8 cellular contexts compared by ENCODE assay signal in the genomic region with DNA sequence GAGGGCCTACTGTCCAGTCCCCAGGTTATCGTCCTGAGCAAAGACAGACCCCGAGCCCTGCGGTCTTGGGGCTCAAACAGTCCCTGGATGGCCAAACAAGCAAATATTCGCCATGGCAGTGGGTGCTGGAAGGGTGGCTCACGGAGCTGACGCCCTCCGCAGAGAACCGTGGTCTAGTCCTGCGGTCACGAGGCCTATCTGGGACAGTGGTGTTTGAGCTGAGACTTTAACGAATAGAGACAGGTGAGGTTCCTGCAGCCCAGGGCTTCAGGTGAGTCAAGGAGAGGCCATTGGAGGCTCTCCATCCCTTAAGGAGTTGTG. TPM values are rescaled to one million over a fixed set of nuclear protein-coding genes. Genes with fewer than 3 reads are reported as not detected.
A peak's percentile ranks its signal among the peaks of the same experiment; 100 is the strongest.
DNase-seq lines count a peak whose midpoint lies in the region; TF ChIP-seq lines count a peak whose summit lies in the region.

No MANE protein-coding gene starts in this region.

- H3K9me3 ChIP-seq in colonic mucosa (no peaks in the 10 kb centered on the region), muscle layer of duodenum (ENCODE audit: control insufficient read depth in 1 of 2, low read length in 2 of 2) (no peaks in the 10 kb centered on the region)

- peak overlapping the region; percentile 95 to 97 for H3K9ac ChIP-seq in colonic mucosa (ENCODE audit: low read depth in 2 of 2, low read length in 2 of 2)

- peak; percentile 3 for DNase-seq in CD1c-positive myeloid dendritic cell (ENCODE audit: extremely low spot score)
- no peak for DNase-seq in NB4 (ENCODE audit: low read depth)
- DNase-seq in colonic mucosa, result no peak
- no peak for DNase-seq in AG08395 (ENCODE audit: low spot score)
- DNase-seq in NCI-H1694 treated with DMSO at 0.1 percent for 48 hours (lab: John Stamatoyannopoulos, UW), result no peak
- DNase-seq in NCI-H2171 treated with DMSO at 0.1 percent for 48 hours (lab: John Stamatoyannopoulos, UW), result no peak
- no peak for DNase-seq in KG1 (lab: John Stamatoyannopoulos, UW)

- intact Hi-C loops in colonic mucosa (cut with DNase I), result no loop called here

- no peaks in the 10 kb centered on the region for H3K4me1 ChIP-seq in colonic mucosa
- peaks cover 7 to 14% of the 10 kb centered on the region in 2 donors for H3K4me1 ChIP-seq in muscle layer of duodenum (ENCODE audit: control insufficient read depth in 1 of 2, insufficient read depth in 2 of 2, low read length in 2 of 2)

- H3K27me3 ChIP-seq in colonic mucosa (no peaks in the 10 kb centered on the region), muscle layer of duodenum (ENCODE audit: low read depth, low read length) (no peaks in the 10 kb centered on the region)

- H3K36me3 ChIP-seq in colonic mucosa (no peaks in the 10 kb centered on the region), muscle layer of duodenum (ENCODE audit: control insufficient read depth in 1 of 2, insufficient read depth in 2 of 2, low read length in 2 of 2) (no peaks in the 10 kb centered on the region)

- no peak for TF ChIP-seq CTCF in NB4 (IDR thresholded peaks at IDR 0.05; ENCODE audit: low read depth, low read length)
- no peak for TF ChIP-seq CTCF in colonic mucosa (IDR thresholded peaks at IDR 0.05)

- TF ChIP-seq POLR2A in NB4 (IDR thresholded peaks at IDR 0.05; ENCODE audit: extremely low read depth, insufficient read length), result no peak

- peak overlapping the region; percentile 59 for H3K4me3 ChIP-seq in NB4 (ENCODE audit: low read depth, low read length)
- H3K4me3 ChIP-seq in colonic mucosa, result peak overlapping the region; percentile 94
- peak overlapping the region; percentile 86 to 88 for H3K4me3 ChIP-seq in muscle layer of duodenum (ENCODE audit: low read depth in 1 of 2, low read length in 2 of 2)

- H3K27ac ChIP-seq in colonic mucosa (peak overlapping the region; percentile 92), muscle layer of duodenum (ENCODE audit: low read length) (peak overlapping the region; percentile 81)

RNA-seq across cellular contexts. Expression of gene SUCLG2, which starts 0.4 kb away (rescaled TPM):
- total RNA-seq in colonic mucosa, result 100 to 1,000 TPM; 114 to 219 TPM
